ENCODE assay signal across 1 cellular context in the genomic region with DNA sequence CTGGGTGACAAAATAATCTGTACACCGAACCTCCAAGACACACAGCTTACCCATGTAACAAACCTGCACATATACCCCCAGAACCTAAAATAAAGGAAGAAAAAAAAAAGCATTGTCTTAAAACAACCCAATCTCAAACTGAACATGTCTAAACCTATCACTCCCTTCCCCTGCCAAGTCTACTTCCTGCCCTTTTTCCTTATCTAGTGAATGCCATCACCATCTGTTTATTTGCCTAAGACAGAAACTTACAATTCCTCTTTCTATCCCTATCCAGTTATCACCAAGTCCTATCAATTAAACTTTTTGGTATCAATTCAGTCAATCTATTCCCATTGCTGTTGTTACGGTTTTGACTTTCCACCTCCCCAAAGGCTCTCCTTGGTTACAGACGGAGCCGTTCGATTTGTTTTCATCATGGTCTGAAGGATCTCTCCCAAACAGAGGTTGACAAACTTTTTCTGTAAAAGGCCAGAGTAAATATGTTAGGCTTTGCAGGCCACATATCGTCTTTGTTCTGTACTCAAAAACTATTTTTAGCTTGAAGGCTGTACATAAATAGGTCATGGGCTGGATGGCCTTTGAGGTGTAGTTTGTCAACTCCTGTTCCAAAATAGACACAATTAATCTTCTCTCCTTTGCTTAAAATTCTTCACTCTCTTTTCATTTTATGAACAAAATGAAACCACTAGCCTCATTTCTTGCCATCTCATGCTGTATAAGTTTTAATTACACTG.
TF ChIP-seq lines count a peak whose summit lies in the region.

No MANE protein-coding gene starts in this region.

TF ChIP-seq in SK-N-SH treated with all-trans-retinoic acid at 6 μM for 48 hours, 23 proteins besides CTCF, POLR2A, EP300 and RAD21 (continued from another document):
- TF ChIP-seq, protein P1, sequence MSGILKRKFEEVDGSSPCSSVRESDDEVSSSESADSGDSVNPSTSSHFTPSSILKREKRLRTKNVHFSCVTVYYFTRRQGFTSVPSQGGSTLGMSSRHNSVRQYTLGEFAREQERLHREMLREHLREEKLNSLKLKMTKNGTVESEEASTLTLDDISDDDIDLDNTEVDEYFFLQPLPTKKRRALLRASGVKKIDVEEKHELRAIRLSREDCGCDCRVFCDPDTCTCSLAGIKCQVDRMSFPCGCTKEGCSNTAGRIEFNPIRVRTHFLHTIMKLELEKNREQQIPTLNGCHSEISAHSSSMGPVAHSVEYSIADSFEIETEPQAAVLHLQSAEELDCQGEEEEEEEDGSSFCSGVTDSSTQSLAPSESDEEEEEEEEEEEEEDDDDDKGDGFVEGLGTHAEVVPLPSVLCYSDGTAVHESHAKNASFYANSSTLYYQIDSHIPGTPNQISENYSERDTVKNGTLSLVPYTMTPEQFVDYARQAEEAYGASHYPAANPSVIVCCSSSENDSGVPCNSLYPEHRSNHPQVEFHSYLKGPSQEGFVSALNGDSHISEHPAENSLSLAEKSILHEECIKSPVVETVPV (CRISPR knock-in tag; IDR thresholded peaks at IDR 0.05), result no peak
- TF ChIP-seq GLIS3 (CRISPR knock-in tag; IDR thresholded peaks at IDR 0.05), result no peak
- TF ChIP-seq, protein P2, sequence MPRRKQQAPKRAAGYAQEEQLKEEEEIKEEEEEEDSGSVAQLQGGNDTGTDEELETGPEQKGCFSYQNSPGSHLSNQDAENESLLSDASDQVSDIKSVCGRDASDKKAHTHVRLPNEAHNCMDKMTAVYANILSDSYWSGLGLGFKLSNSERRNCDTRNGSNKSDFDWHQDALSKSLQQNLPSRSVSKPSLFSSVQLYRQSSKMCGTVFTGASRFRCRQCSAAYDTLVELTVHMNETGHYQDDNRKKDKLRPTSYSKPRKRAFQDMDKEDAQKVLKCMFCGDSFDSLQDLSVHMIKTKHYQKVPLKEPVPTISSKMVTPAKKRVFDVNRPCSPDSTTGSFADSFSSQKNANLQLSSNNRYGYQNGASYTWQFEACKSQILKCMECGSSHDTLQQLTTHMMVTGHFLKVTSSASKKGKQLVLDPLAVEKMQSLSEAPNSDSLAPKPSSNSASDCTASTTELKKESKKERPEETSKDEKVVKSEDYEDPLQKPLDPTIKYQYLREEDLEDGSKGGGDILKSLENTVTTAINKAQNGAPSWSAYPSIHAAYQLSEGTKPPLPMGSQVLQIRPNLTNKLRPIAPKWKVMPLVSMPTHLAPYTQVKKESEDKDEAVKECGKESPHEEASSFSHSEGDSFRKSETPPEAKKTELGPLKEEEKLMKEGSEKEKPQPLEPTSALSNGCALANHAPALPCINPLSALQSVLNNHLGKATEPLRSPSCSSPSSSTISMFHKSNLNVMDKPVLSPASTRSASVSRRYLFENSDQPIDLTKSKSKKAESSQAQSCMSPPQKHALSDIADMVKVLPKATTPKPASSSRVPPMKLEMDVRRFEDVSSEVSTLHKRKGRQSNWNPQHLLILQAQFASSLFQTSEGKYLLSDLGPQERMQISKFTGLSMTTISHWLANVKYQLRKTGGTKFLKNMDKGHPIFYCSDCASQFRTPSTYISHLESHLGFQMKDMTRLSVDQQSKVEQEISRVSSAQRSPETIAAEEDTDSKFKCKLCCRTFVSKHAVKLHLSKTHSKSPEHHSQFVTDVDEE (CRISPR knock-in tag; IDR thresholded peaks at IDR 0.05), result no peak
- no peak for TF ChIP-seq ZFP30 (CRISPR knock-in tag; IDR thresholded peaks at IDR 0.05)
- TF ChIP-seq CREB5 (CRISPR knock-in tag; IDR thresholded peaks at IDR 0.05; ENCODE audit: low read depth), result no peak
- TF ChIP-seq ZC3H10 (CRISPR knock-in tag; IDR thresholded peaks at IDR 0.05), result no peak
- TF ChIP-seq ARNTL (CRISPR knock-in tag; IDR thresholded peaks at IDR 0.05; ENCODE audit: borderline replicate concordance, low read depth), result no peak
- TF ChIP-seq ZNF8 (CRISPR knock-in tag; IDR thresholded peaks at IDR 0.05), result no peak
